ENCODE assay signal across 1 cellular context in genomic region chr11:62539238-62539925, GRCh38.
TF ChIP-seq lines count a peak whose summit lies in the region.

No MANE protein-coding gene starts in this region.

TF ChIP-seq in GM12878, 131 proteins besides CTCF, POLR2A, EP300 and RAD21 (continued from another document):
- no peak for TF ChIP-seq MLLT1 (IDR thresholded peaks at IDR 0.05)
- no peak for TF ChIP-seq RUNX3 (IDR thresholded peaks at IDR 0.05; ENCODE audit: low read length)
- no peak for TF ChIP-seq IKZF2 (IDR thresholded peaks at IDR 0.05)
- TF ChIP-seq ZNF24 (IDR thresholded peaks at IDR 0.05): no peak
- no peak for TF ChIP-seq LARP7 (IDR thresholded peaks at IDR 0.05)
- TF ChIP-seq ZBTB11 (CRISPR knock-in tag; IDR thresholded peaks at IDR 0.05): no peak
- TF ChIP-seq CREB1 (IDR thresholded peaks at IDR 0.05; ENCODE audit: low read depth): no peak
- no peak for TF ChIP-seq NFIC (IDR thresholded peaks at IDR 0.05; ENCODE audit: low read depth, low read length)
- TF ChIP-seq ATF2 (IDR thresholded peaks at IDR 0.05; ENCODE audit: low read length): no peak
- no peak for TF ChIP-seq SREBF2 (IDR thresholded peaks at IDR 0.05; ENCODE audit: low read length)
- no peak for TF ChIP-seq TARDBP (IDR thresholded peaks at IDR 0.05; ENCODE audit: borderline replicate concordance)
- no peak for TF ChIP-seq PAX8 (IDR thresholded peaks at IDR 0.05)
- no peak for TF ChIP-seq DPF2 (IDR thresholded peaks at IDR 0.05)
- TF ChIP-seq ZBTB4 (CRISPR knock-in tag; IDR thresholded peaks at IDR 0.05): no peak
- TF ChIP-seq POLR2AphosphoS5 (IDR thresholded peaks at IDR 0.05; ENCODE audit: low read length): no peak
- no peak for TF ChIP-seq ZBTB33 (IDR thresholded peaks at IDR 0.05)
- TF ChIP-seq ATF3 (IDR thresholded peaks at IDR 0.05; ENCODE audit: borderline replicate concordance, extremely low read depth, low read depth, low read length): no peak
- TF ChIP-seq STAT1 (conservative IDR thresholded peaks at IDR 0.05): no peak
